In genomic region chr11:59218893-59219292, GRCh38 we compare ENCODE assay signal across 24 cellular contexts. TPM values are rescaled to one million over a fixed set of nuclear protein-coding genes. Genes with fewer than 3 reads are reported as not detected.
DNase-seq lines count a peak whose midpoint lies in the region; ATAC-seq, FAIRE-seq and TF ChIP-seq lines count a peak whose summit lies in the region.
"Had no signal": no experiment of that assay in that cellular context is flagged by ENCODE, and none has a peak within 500 bp of the region (broad histone marks: within the 10 kb centered on the region; RNA-seq: fewer than 3 reads in every experiment).

No MANE protein-coding gene starts in this region.

- H3K79me2 ChIP-seq in GM12878 (ENCODE audit: control insufficient read depth, insufficient read depth, low read length), result no peaks in the 10 kb centered on the region; the same call in 1 of the 2 replicates

- TF ChIP-seq POLR2A in GM12878 (IDR thresholded peaks at IDR 0.05; ENCODE audit: low read depth, low read length), result no peak

- H3K9me3 ChIP-seq in BLaER1 treated with 17β-estradiol and CSF1 and Interleukin-3, amounts not matched to agents 10 nM and 100 nM (replicated peaks in 1 of 11), result peaks cover 0 to 6% (median 0%) of the 10 kb centered on the region in 11 experiments; a peak in 6 of 22 replicates
- no peaks in the 10 kb centered on the region for H3K9me3 ChIP-seq in GM12878 (replicated peaks; ENCODE audit: control insufficient read depth, insufficient read depth, low read length)
- H3K9me3 ChIP-seq in mucosa of descending colon, result no peaks in the 10 kb centered on the region
- no peaks in the 10 kb centered on the region for H3K9me3 ChIP-seq in left ventricle myocardium inferior (replicated peaks)
- H3K9me3 ChIP-seq: A549, BE2C, Caco-2 had no signal

- peak overlapping the region in 5 of 11 experiments; percentile 65 to 90 (median 84); a peak in 12 of 22 replicates for H3K4me2 ChIP-seq in BLaER1 treated with 17β-estradiol and CSF1 and Interleukin-3, amounts not matched to agents 10 nM and 100 nM
- H3K4me2 ChIP-seq in GM12878 (ENCODE audit: control insufficient read depth, insufficient read depth), result peak overlapping the region; percentile 47
- H3K4me2 ChIP-seq: A549 had no signal

- no peaks in the 10 kb centered on the region for H3K36me3 ChIP-seq in BLaER1 treated with 17β-estradiol and CSF1 and Interleukin-3, amounts not matched to agents 10 nM and 100 nM
- H3K36me3 ChIP-seq in GM12878 (ENCODE audit: control insufficient read depth in 2 of 2, insufficient read depth in 2 of 2, low read length in 1 of 2), result no peaks in the 10 kb centered on the region
- no peaks in the 10 kb centered on the region for H3K36me3 ChIP-seq in mucosa of descending colon (ENCODE audit: low read depth)
- H3K36me3 ChIP-seq in left ventricle myocardium inferior, result no peaks in the 10 kb centered on the region
- H3K36me3 ChIP-seq: BE2C had no signal

- WGBS in GM12878 (ENCODE audit: insufficient coverage, insufficient replicate concordance, low lambda C conversion rate, missing lambda C conversion rate), result 47% methylated on average over 2 of the region's 2 CpGs

- no peak overlapping the region for H3K4me3 Mint-ChIP-seq in stimulated activated memory B cell treated with anti-CD40 and anti-IgM and Interleukin-4, amounts not matched to agents 10 μg/mL and 1 μg/mL and 100 μg/mL, for 72 hours
- H3K4me3 Mint-ChIP-seq: CD4-positive, alpha-beta memory T cell had no signal

- POLR2A ChIA-PET in GM12878 (lab: Charles Lee), result interaction anchor here (0.9 to 1.7 kb wide), 2 partner anchors 21 to 48 kb away, joined by 4 to 5 read pairs; no protein-coding TSS in a partner anchor

- H3K27ac Mint-ChIP-seq in stimulated activated memory B cell treated with anti-CD40 and anti-IgM and Interleukin-4, amounts not matched to agents 10 μg/mL and 1 μg/mL and 100 μg/mL, for 72 hours, result peak overlapping the region; percentile 98
- H3K27ac Mint-ChIP-seq: CD4-positive, alpha-beta memory T cell had no signal

- TF ChIP-seq EP300 in GM12878 (IDR thresholded peaks at IDR 0.05; ENCODE audit: borderline replicate concordance in 1 of 2, control insufficient read depth in 1 of 2, low read depth in 2 of 2, low read length in 2 of 2), result no peak

- no peaks in the 10 kb centered on the region for H3K27me3 Mint-ChIP-seq in stimulated activated memory B cell treated with anti-CD40 and anti-IgM and Interleukin-4, amounts not matched to agents 10 μg/mL and 1 μg/mL and 100 μg/mL, for 72 hours
- H3K27me3 Mint-ChIP-seq: CD4-positive, alpha-beta memory T cell had no signal

- SMC1A ChIA-PET in GM12878 (lab: Charles Lee; ENCODE audit: uncharacterized antibody, unreplicated experiment), result interaction anchor here (0.6 to 2.3 kb wide), 12 partner anchors 12 to 211 kb away, joined by 3 to 12 read pairs (median 3); partner anchors contain the start of gene DTX4

- no peaks in the 10 kb centered on the region for H3K27me3 ChIP-seq in BLaER1 treated with 17β-estradiol and CSF1 and Interleukin-3, amounts not matched to agents 10 nM and 100 nM
- H3K27me3 ChIP-seq in GM12878 (replicated peaks in 1 of 2; ENCODE audit: control insufficient read depth in 2 of 2, insufficient read depth in 2 of 2, low read length in 1 of 2) (no peaks in the 10 kb centered on the region), left ventricle myocardium inferior (ENCODE audit: low read depth) (no peaks in the 10 kb centered on the region)
- H3K27me3 ChIP-seq: BE2C had no signal

- no peak for TF ChIP-seq RAD21 in GM12878 (IDR thresholded peaks at IDR 0.05; ENCODE audit: insufficient read depth, low read depth, low read length)

- in situ Hi-C loops in GM12878 (cut with MboI), result loop anchor here (10.0 kb wide), 1 partner anchor 336 kb away; no protein-coding TSS in a partner anchor

- H3K4me3 ChIP-seq in BLaER1 treated with 17β-estradiol and CSF1 and Interleukin-3, amounts not matched to agents 10 nM and 100 nM, result no peak overlapping the region
- no peak overlapping the region for H3K4me3 ChIP-seq in GM12878
- H3K4me3 ChIP-seq in mucosa of descending colon, result no peak overlapping the region
- H3K4me3 ChIP-seq in left ventricle myocardium inferior, result no peak overlapping the region
- H3K4me3 ChIP-seq: A549 had no signal

- DNase-seq in GM12878 (ENCODE audit: low read depth, low spot score) (no peak), mucosa of descending colon (no peak), left ventricle myocardium inferior (no peak)
- no peak for DNase-seq in activated T-cell treated with anti-CD3 and anti-CD28 coated beads, Interleukin-2, amount 50 U/mL, for 1 hour
- DNase-seq: BE2C; Caco-2; CD4-positive, alpha-beta memory T cell; DMS 273 treated with DMSO at 0.1 percent for 48 hours; DMS79 treated with DMSO at 0.1 percent for 48 hours; Karpas-422; NCI-H1694 treated with DMSO at 0.1 percent for 48 hours; NCI-H2081 treated with DMSO at 0.1 percent for 48 hours; NCI-H2171 treated with DMSO at 0.1 percent for 48 hours; NCI-H524 treated with DMSO at 0.1 percent for 48 hours; PC-3; Right ventricle myocardium superior had no signal

- peak overlapping the region in 2 of 11 experiments; percentile 85 to 86; a peak in 2 of 22 replicates for H3K9ac ChIP-seq in BLaER1 treated with 17β-estradiol and CSF1 and Interleukin-3, amounts not matched to agents 10 nM and 100 nM
- no peak overlapping the region for H3K9ac ChIP-seq in GM12878 (ENCODE audit: control insufficient read depth, insufficient read depth, low read length)

- no peak for TF ChIP-seq CTCF in GM12878 (IDR thresholded peaks at IDR 0.05 in 2 of 3, conservative IDR thresholded peaks at IDR 0.05 in 1 of 3; ENCODE audit: control insufficient read depth in 2 of 3, extremely low read depth in 1 of 3, insufficient read depth in 1 of 3, low read depth in 3 of 3, low read length in 3 of 3)
- no peak for TF ChIP-seq CTCF in mucosa of descending colon (IDR thresholded peaks at IDR 0.05)
- no peak for TF ChIP-seq CTCF in left ventricle myocardium inferior (IDR thresholded peaks at IDR 0.05; ENCODE audit: borderline replicate concordance)

- peak overlapping the region in 9 of 11 experiments; percentile 6 to 98 (median 90); a peak in 12 of 22 replicates for H3K27ac ChIP-seq in BLaER1 treated with 17β-estradiol and CSF1 and Interleukin-3, amounts not matched to agents 10 nM and 100 nM
- H3K27ac ChIP-seq in GM12878 (ENCODE audit: control insufficient read depth, insufficient read depth) (peak overlapping the region; percentile 16; the same call in 1 of the 2 replicates), left ventricle myocardium inferior (replicated peaks) (no peak overlapping the region)
- H3K27ac ChIP-seq: A549 had no signal

- intact Hi-C loops in GM12878 (cut with micrococcal nuclease; ENCODE audit: unreplicated experiment), result loop anchor here (5.0 to 10.0 kb wide), 2 partner anchors 112 to 446 kb away; partner anchors contain the start of genes FAM111B and PATL1
- intact Hi-C loops in mucosa of descending colon (cut with DNase I, micrococcal nuclease), result no loop called here
- intact Hi-C loops in left ventricle myocardium inferior (cut with micrococcal nuclease), result no loop called here

- ATAC-seq in GM18868 (IDR thresholded peaks at IDR 0.05; ENCODE audit: unreplicated experiment) (peak; percentile 27), GM12878 (peak; percentile 6), mucosa of descending colon (no peak)
- ATAC-seq in stimulated activated memory B cell treated with anti-CD40 and anti-IgM and Interleukin-4, amounts not matched to agents 10 μg/mL and 1 μg/mL and 100 μg/mL, for 72 hours, result peak; percentile 13
- ATAC-seq: A549, PC-3 had no signal

- RAD21 ChIA-PET in GM12878 (lab: Charles Lee; ENCODE audit: unreplicated experiment), result interaction anchor here (0.8 to 2.3 kb wide), 6 partner anchors 13 to 217 kb away, joined by 3 to 15 read pairs (median 3); partner anchors contain the start of genes DTX4 and OR5A1

- H3K4me1 ChIP-seq in BLaER1 treated with 17β-estradiol and CSF1 and Interleukin-3, amounts not matched to agents 10 nM and 100 nM, result peaks cover 43 to 98% (median 82%) of the 10 kb centered on the region in 10 experiments
- H3K4me1 ChIP-seq in GM12878 (ENCODE audit: control insufficient read depth, insufficient read depth, low read length), result peaks cover 77% of the 10 kb centered on the region
- no peaks in the 10 kb centered on the region for H3K4me1 ChIP-seq in mucosa of descending colon (ENCODE audit: low read depth)
- peaks cover 13% of the 10 kb centered on the region for H3K4me1 ChIP-seq in left ventricle myocardium inferior
- H3K4me1 ChIP-seq: BE2C, Caco-2 had no signal

- H4K20me1 ChIP-seq in BLaER1 treated with 17β-estradiol and CSF1 and Interleukin-3, amounts not matched to agents 10 nM and 100 nM, result no peaks in the 10 kb centered on the region
- H4K20me1 ChIP-seq in GM12878 (ENCODE audit: control insufficient read depth, insufficient read depth), result no peaks in the 10 kb centered on the region

- peaks cover 5% of the 10 kb centered on the region for H3K36me3 Mint-ChIP-seq in stimulated activated memory B cell treated with anti-CD40 and anti-IgM and Interleukin-4, amounts not matched to agents 10 μg/mL and 1 μg/mL and 100 μg/mL, for 72 hours
- H3K36me3 Mint-ChIP-seq: CD4-positive, alpha-beta memory T cell had no signal

- no TSS peak for BruUV-seq in GM12878 (replicated peaks; lab: Mats Ljungman, UMichigan)

- H3K9me3 Mint-ChIP-seq in stimulated activated memory B cell treated with anti-CD40 and anti-IgM and Interleukin-4, amounts not matched to agents 10 μg/mL and 1 μg/mL and 100 μg/mL, for 72 hours, result peaks cover 3% of the 10 kb centered on the region

- H3K4me1 Mint-ChIP-seq in stimulated activated memory B cell treated with anti-CD40 and anti-IgM and Interleukin-4, amounts not matched to agents 10 μg/mL and 1 μg/mL and 100 μg/mL, for 72 hours, result peaks cover 93% of the 10 kb centered on the region

- H2AFZ ChIP-seq in GM12878 (ENCODE audit: control insufficient read depth, low read depth, low read length), result no peak overlapping the region; the same call in 1 of the 2 replicates

- FAIRE-seq in GM12878 (lab: Jason Lieb, UNC), result no peak
- FAIRE-seq: A549 had no signal

- CTCF ChIA-PET in GM12878 (lab: Yijun Ruan, JAX), result interaction anchor here (0.9 to 7.9 kb wide), 12 partner anchors 9 to 161 kb away, joined by 3 to 43 read pairs (median 6); partner anchors contain the start of gene DTX4

RNA-seq across cellular contexts. Expression of gene MPEG1, which starts 6.2 kb away (rescaled TPM):
- 64.0 and 69.8 TPM in 2 replicates for total RNA-seq in GM12878 (2013; cell fraction: nucleolus; rRNA removed)
- total RNA-seq in GM12878 (2014; rRNA removed) (14.6 and 15.4 TPM in 2 replicates), GM12878 (2014; rRNA removed; fragmentation: Illumina TruSeq; extraction: Trizol) (13.5 and 14.4 TPM in 2 replicates), GM12878 (2021) (10.7 and 12.3 TPM in 2 replicates), mucosa of descending colon (10 to 100 TPM in 2 of 3 donors, 1 to 10 TPM in 1; 8.7 to 30.8 (median 21.9) TPM), left ventricle myocardium inferior (9.5 TPM)
- polyA plus RNA-seq in GM12878 (2011; ENCODE audit: low read depth), result 8.5 TPM
- polyA plus RNA-seq in GM12878 (2011; rRNA removed) (0.03 TPM in 1 of 2 replicates, not detected in the other), GM12878 (2014; fragmentation: Illumina TruSeq; extraction: Trizol) (14.2 and 15.6 TPM in 2 replicates), GM12878 (2014; fragmentation: Nextera tagmentation; extraction: Ambion mirVana) (1 to 10 TPM; 2.0 to 2.1 TPM), GM12878 (2014; rRNA removed) (10.4 and 11.7 TPM in 2 replicates), GM12878 (2016; fragmentation: Nextera tagmentation; extraction: Ambion mirVana) (1 to 10 TPM; 1.3 to 2.5 TPM)
- 0.02 and 0.03 TPM in 2 replicates for polyA plus RNA-seq in GM12878 (2011; cell fraction: cytosol; rRNA removed)
- polyA plus RNA-seq in GM12878 (2011; cell fraction: nucleus; rRNA removed), result 0.03 TPM in 2 replicates
- 9.1 and 9.7 TPM in 2 replicates for polyA plus RNA-seq in GM12878 (2012)
- polyA minus RNA-seq in GM12878 (2011; rRNA and poly(A)+ RNA removed), result 0.05 TPM in 1 of 2 replicates, not detected in the other
- polyA minus RNA-seq in GM12878 (2011; cell fraction: cytosol; rRNA and poly(A)+ RNA removed), result not detected in 2 replicates
- polyA minus RNA-seq in GM12878 (2011; cell fraction: nucleus; rRNA and poly(A)+ RNA removed), result under 0.01 TPM in 1 of 2 replicates, not detected in the other
- total RNA-seq: Caco-2, H4, M059J, PC-3, RPMI7951, SK-MEL-5 had no signal
- polyA plus RNA-seq: A549 had no signal

RNA-seq across cellular contexts. Expression of gene DTX4, which starts 47.0 kb away (rescaled TPM):
- 258 and 287 TPM in 2 replicates for total RNA-seq in GM12878 (2013; cell fraction: nucleolus; rRNA removed)
- total RNA-seq in GM12878 (2014; rRNA removed), result 11.9 and 14.2 TPM in 2 replicates
- 8.7 and 10.3 TPM in 2 replicates for total RNA-seq in GM12878 (2014; rRNA removed; fragmentation: Illumina TruSeq; extraction: Trizol)
- total RNA-seq in GM12878 (2021), result 25.8 and 27.9 TPM in 2 replicates
- polyA plus RNA-seq in GM12878 (2011; ENCODE audit: low read depth), result 18.7 TPM
- polyA plus RNA-seq in GM12878 (2011; rRNA removed), result 10.6 and 17.4 TPM in 2 replicates
- polyA plus RNA-seq in GM12878 (2011; cell fraction: cytosol; rRNA removed), result 20.6 and 27.1 TPM in 2 replicates
- polyA plus RNA-seq in GM12878 (2011; cell fraction: nucleus; rRNA removed), result 137 and 150 TPM in 2 replicates
- 20.5 and 31.1 TPM in 2 replicates for polyA plus RNA-seq in GM12878 (2012)
- polyA plus RNA-seq in GM12878 (2014; fragmentation: Illumina TruSeq; extraction: Trizol), result 19.4 TPM in 2 replicates
- 1 to 10 TPM; 5.9 to 6.9 TPM for polyA plus RNA-seq in GM12878 (2014; fragmentation: Nextera tagmentation; extraction: Ambion mirVana)
- polyA plus RNA-seq in GM12878 (2014; rRNA removed), result 10.6 and 11.2 TPM in 2 replicates
- polyA plus RNA-seq in GM12878 (2016; fragmentation: Nextera tagmentation; extraction: Ambion mirVana), result 1 to 10 TPM; 3.8 to 6.3 TPM
- polyA minus RNA-seq in GM12878 (2011; rRNA and poly(A)+ RNA removed), result 29.2 and 46.7 TPM in 2 replicates
- polyA minus RNA-seq in GM12878 (2011; cell fraction: cytosol; rRNA and poly(A)+ RNA removed), result 16.0 and 19.2 TPM in 2 replicates
- 75.1 and 91.1 TPM in 2 replicates for polyA minus RNA-seq in GM12878 (2011; cell fraction: nucleus; rRNA and poly(A)+ RNA removed)
- 10 to 100 TPM; 37.4 to 95.7 (median 53.8) TPM for total RNA-seq in mucosa of descending colon
- total RNA-seq in left ventricle myocardium inferior, result 1.8 TPM
